ENCODE assay signal across 26 cellular contexts in the genomic region with DNA sequence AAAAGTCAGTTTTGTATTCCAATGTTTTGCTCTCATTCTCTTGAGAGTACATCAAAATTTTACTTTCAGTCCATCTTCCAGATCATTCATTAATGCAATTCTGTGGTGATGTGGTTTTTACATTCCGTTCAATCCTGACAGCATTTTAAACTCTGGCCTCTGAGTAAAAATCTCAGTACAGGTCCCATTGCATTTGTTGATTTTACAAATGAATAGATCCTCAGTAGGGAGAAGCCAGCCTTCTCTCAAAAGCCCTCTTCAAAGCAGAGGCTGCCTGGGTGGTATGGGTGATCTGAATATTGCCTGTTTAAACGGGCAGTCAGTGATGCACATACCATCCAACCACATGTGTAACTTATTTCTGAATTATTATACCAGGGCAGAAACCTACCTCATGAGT.
DNase-seq lines count a peak whose midpoint lies in the region; ATAC-seq, FAIRE-seq and TF ChIP-seq lines count a peak whose summit lies in the region.
"Had no signal": no experiment of that assay in that cellular context is flagged by ENCODE, and none has a peak within 500 bp of the region (broad histone marks: within the 10 kb centered on the region; RNA-seq: fewer than 3 reads in every experiment).

No MANE protein-coding gene starts in this region.

- H3K36me3 ChIP-seq in mesenchymal stem cell (ENCODE audit: control insufficient read depth in 1 of 2, insufficient read depth in 2 of 2, low read depth in 1 of 2, low read length in 2 of 2), result no peaks in the 10 kb centered on the region
- H3K36me3 ChIP-seq: esophagus muscularis mucosa, gastrocnemius medialis, lower lobe of right lung, upper lobe of left lung had no signal

- H3K27ac ChIP-seq in mesenchymal stem cell (ENCODE audit: low read length, poor library complexity, severe bottlenecking), result peak overlapping the region; percentile 72
- H3K27ac ChIP-seq: coronary artery, esophagus muscularis mucosa, gastrocnemius medialis, lower lobe of right lung, upper lobe of left lung had no signal

- peak overlapping the region in 1 of 2 experiments; percentile 21 for H3K18ac ChIP-seq in mesenchymal stem cell (ENCODE audit: low read depth in 1 of 2, low read length in 2 of 2)

- H2BK15ac ChIP-seq in mesenchymal stem cell (ENCODE audit: low read depth, poor library complexity, severe bottlenecking), result no peak overlapping the region

- no peak overlapping the region for H3K14ac ChIP-seq in mesenchymal stem cell (ENCODE audit: low read length in 2 of 2)

- no peak for ATAC-seq in HG02763 (IDR thresholded peaks at IDR 0.05; ENCODE audit: unreplicated experiment)
- ATAC-seq: effector memory CD8-positive, alpha-beta T cell; gastrocnemius medialis; lower lobe of right lung; T-cell had no signal

- H3K79me1 ChIP-seq in mesenchymal stem cell (replicated peaks; ENCODE audit: low read length, poor library complexity, severe bottlenecking), result no peaks in the 10 kb centered on the region

- H4K91ac ChIP-seq in mesenchymal stem cell (ENCODE audit: low read length), result no peak overlapping the region

- no peak overlapping the region for H4K8ac ChIP-seq in mesenchymal stem cell (ENCODE audit: low read length)

- no peak overlapping the region for H3K4ac ChIP-seq in mesenchymal stem cell (ENCODE audit: low read depth in 1 of 2, low read length in 2 of 2)

- H3K9me3 ChIP-seq in mesenchymal stem cell (ENCODE audit: control insufficient read depth, low read length), result no peaks in the 10 kb centered on the region
- H3K9me3 ChIP-seq: esophagus muscularis mucosa, gastrocnemius medialis, lower lobe of right lung, upper lobe of left lung had no signal

- FAIRE-seq in RCC 7860 (lab: Jason Lieb, UNC), result peak; percentile 78
- FAIRE-seq: bronchial epithelial cell, TTC549 had no signal

- no peak overlapping the region for H2BK5ac ChIP-seq in mesenchymal stem cell (ENCODE audit: low read depth, low read length, poor library complexity, severe bottlenecking)

- H3K4me2 ChIP-seq in mesenchymal stem cell (ENCODE audit: low read length, poor library complexity, severe bottlenecking), result no peak overlapping the region

- DNase-seq in EH (ENCODE audit: low read depth) (peak; percentile 57), RCC 7860 (ENCODE audit: low spot score) (no peak), astrocyte of the spinal cord (ENCODE audit: low read depth, low spot score) (peak; percentile 54), mesenchymal stem cell (no peak), DMS153 treated with DMSO at 0.1 percent for 48 hours (lab: John Stamatoyannopoulos, UW; ENCODE audit: unreplicated experiment) (no peak), T1000 (lab: John Stamatoyannopoulos, UW) (no peak)
- no peak for DNase-seq in activated CD4-positive, alpha-beta T cell treated with anti-CD3 and anti-CD28 coated beads for 4 hours
- DNase-seq: activated gamma-delta T cell treated with Interleukin-2 at 50 U/mL for 16 hours; activated T-cell treated with anti-CD3 and anti-CD28 coated beads, Interleukin-2, amount 50 U/mL, for 24 hours; effector memory CD8-positive, alpha-beta T cell; gastrocnemius medialis; kidney glomerular epithelial cell; lower lobe of right lung; NCI-H1105; NCI-H2081; NCI-H345; NCI-H774; SHP77 treated with DMSO at 0.1 percent for 48 hours; stimulated activated CD4-positive, alpha-beta T cell treated with anti-CD3 and anti-CD28 coated beads, Interleukin-1b, Interleukin-23, amount 100 ng/mL, for 48 hours; T-cell; upper lobe of left lung had no signal

- no peak overlapping the region for H2AK5ac ChIP-seq in mesenchymal stem cell (ENCODE audit: low read length, severe bottlenecking)

- H3K4me1 ChIP-seq in mesenchymal stem cell (ENCODE audit: control insufficient read depth, insufficient read depth, low read depth, low read length), result peaks cover 2% of the 10 kb centered on the region
- H3K4me1 ChIP-seq: esophagus muscularis mucosa, gastrocnemius medialis, lower lobe of right lung, upper lobe of left lung had no signal

- H2AFZ ChIP-seq in mesenchymal stem cell (ENCODE audit: low read depth, low read length), result no peak overlapping the region

- H3K9ac ChIP-seq in mesenchymal stem cell (ENCODE audit: low read length), result no peak overlapping the region

- no peak overlapping the region for H3K4me3 ChIP-seq in astrocyte of the spinal cord (ENCODE audit: low read depth, low read length)
- H3K4me3 ChIP-seq in mesenchymal stem cell (ENCODE audit: insufficient read depth in 1 of 2, low read depth in 1 of 2, low read length in 2 of 2), result no peak overlapping the region
- H3K4me3 ChIP-seq: coronary artery, esophagus muscularis mucosa, gastrocnemius medialis, lower lobe of right lung, upper lobe of left lung had no signal

- no peak for TF ChIP-seq CTCF in astrocyte of the spinal cord (IDR thresholded peaks at IDR 0.05; ENCODE audit: low read depth, low read length)

- in situ Hi-C loops in astrocyte of the spinal cord (cut with HindIII; ENCODE audit: low sequenced_read_pairs), result no loop called here

- H3K23ac ChIP-seq in mesenchymal stem cell (ENCODE audit: low read length in 2 of 2), result no peak overlapping the region

- H2BK120ac ChIP-seq in mesenchymal stem cell (ENCODE audit: low read depth, low read length), result no peak overlapping the region

- WGBS in mesenchymal stem cell, result 42% methylated on average over 1 of the region's 2 CpGs

- no peak overlapping the region for H2BK12ac ChIP-seq in mesenchymal stem cell (ENCODE audit: low read length in 2 of 2)

- H3K27me3 ChIP-seq in mesenchymal stem cell (ENCODE audit: control insufficient read depth in 1 of 2, insufficient read depth in 1 of 2, low read length in 2 of 2), result no peaks in the 10 kb centered on the region
- H3K27me3 ChIP-seq: esophagus muscularis mucosa, gastrocnemius medialis, upper lobe of left lung had no signal

Comparison
In these comparisons a context has a peak if more than half of its experiments do, and no peak if none do; other contexts are left out.
1. DNase-seq: peak in EH (single experiment) and astrocyte of the spinal cord (single experiment); none in RCC 7860 (single experiment), mesenchymal stem cell (single experiment), DMS153 treated with DMSO at 0.1 percent for 48 hours (single experiment), T1000 (single experiment) and activated CD4-positive, alpha-beta T cell treated with anti-CD3 and anti-CD28 coated beads for 4 hours (0 of 2).